ENCODE assay signal across 23 cellular contexts in the genomic region with DNA sequence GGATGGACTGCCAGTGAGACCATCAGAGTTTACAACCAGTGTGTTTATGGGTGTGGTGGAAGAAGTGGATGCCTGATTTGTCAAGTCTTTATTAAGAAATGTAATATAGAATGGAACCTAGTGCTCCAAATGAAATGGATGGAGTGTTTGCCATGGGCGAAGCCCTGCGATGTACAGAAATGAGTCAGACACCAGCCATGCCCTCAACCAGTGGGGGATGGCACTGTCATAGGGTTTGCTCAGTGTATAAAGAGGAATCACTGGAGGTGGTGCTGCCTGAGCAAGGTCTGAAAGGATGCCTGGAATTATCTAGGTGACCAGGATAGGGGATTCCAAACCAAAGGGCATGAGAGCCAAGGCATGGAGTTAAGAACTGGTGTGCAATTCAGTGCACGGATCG.
"Had no signal": no experiment of that assay in that cellular context is flagged by ENCODE, and none has a peak within 500 bp of the region (broad histone marks: within the 10 kb centered on the region; RNA-seq: fewer than 3 reads in every experiment).

No MANE protein-coding gene starts in this region.

- H3K4me1 ChIP-seq: breast epithelium, Peyer's patch had no signal

- H3K9me3 ChIP-seq: breast epithelium, Peyer's patch had no signal

- H3K27ac ChIP-seq: breast epithelium, Peyer's patch had no signal

- H3K36me3 ChIP-seq: breast epithelium, Peyer's patch had no signal

- H3K27me3 ChIP-seq: breast epithelium, Peyer's patch had no signal

- DNase-seq: activated B cell treated with CpG ODN at 0.5 μM for 24 hours; activated CD4-positive, alpha-beta T cell treated with anti-CD3 and anti-CD28 coated beads for 1 hour; activated CD4-positive, alpha-beta T cell treated with anti-CD3 and anti-CD28 coated beads, Interleukin-2, amount 10 ng/mL, durations not matched to agents 24 days and 14 days; activated CD4-positive, alpha-beta T cell treated with anti-CD3 and anti-CD28 coated beads, Interleukin-2, amount 50 U/mL, for 48 hours; activated CD8-positive, alpha-beta memory T cell treated with anti-CD3 and anti-CD28 coated beads, Interleukin-2, amount 10 ng/mL, durations not matched to agents 7 days and 5 days; activated effector memory CD4-positive, alpha-beta T cell treated with Interleukin-2 at 50 U/mL for 16 hours; activated naive CD4-positive, alpha-beta T cell; activated T-cell treated with anti-CD3 and anti-CD28 coated beads, Interleukin-2, amount 50 U/mL, for 24 hours; aorta; central memory CD4-positive, alpha-beta T cell; Kasumi-1; KBM-7; NCI-H1048; NCI-H187 treated with DMSO at 0.1 percent for 48 hours; NCI-H2081 treated with DMSO at 0.1 percent for 48 hours; NCI-H526; NCI-H82; NK-92 treated with Interleukin-12 subunit alpha and Interleukin-12 subunit beta, amount 100 ng/mL, for 24 hours; OCI-M1; Peyer's patch; SHP77 treated with DMSO at 0.1 percent for 48 hours; T-helper 9 cell had no signal

- ATAC-seq: activated CD8-positive, alpha-beta memory T cell treated with anti-CD3 and anti-CD28 coated beads, Interleukin-2, amount 10 ng/mL, durations not matched to agents 7 days and 5 days had no signal

- H3K4me3 ChIP-seq: breast epithelium, Peyer's patch had no signal
